8 cellular contexts compared by ENCODE assay signal in genomic region chr13:35005051-35005450, GRCh38.
"Had no signal": no experiment of that assay in that cellular context is flagged by ENCODE, and none has a peak within 500 bp of the region (broad histone marks: within the 10 kb centered on the region; RNA-seq: fewer than 3 reads in every experiment).

No MANE protein-coding gene starts in this region.

- H2AFZ ChIP-seq: GM23338 had no signal

- H3K9ac ChIP-seq: KMS-11 had no signal

- H3K27ac ChIP-seq: KMS-11 had no signal

- H3K4me3 ChIP-seq: GM23338 had no signal

- H3K4me2 ChIP-seq: KMS-11 had no signal

- DNase-seq: H9, HCEC 1CT, KBM-7 had no signal

- FAIRE-seq: H1, H54, HepG2 had no signal

- ATAC-seq: GM23338, HepG2 had no signal
